ENCODE assay signal across 18 cellular contexts in genomic region chr2:167289651-167290410, GRCh38. TPM values are rescaled to one million over a fixed set of nuclear protein-coding genes. Genes with fewer than 3 reads are reported as not detected.
DNase-seq lines count a peak whose midpoint lies in the region; ATAC-seq, FAIRE-seq and TF ChIP-seq lines count a peak whose summit lies in the region.
"Had no signal": no experiment of that assay in that cellular context is flagged by ENCODE, and none has a peak within 500 bp of the region (broad histone marks: within the 10 kb centered on the region; RNA-seq: fewer than 3 reads in every experiment).

No MANE protein-coding gene starts in this region.

- no peak overlapping the region for H2AFZ ChIP-seq in PC-3 (ENCODE audit: low read length)

- H3K4me1 ChIP-seq in PC-3 (ENCODE audit: insufficient read depth, low read length) (peaks cover 8% of the 10 kb centered on the region; the same call in 1 of the 2 replicates), spleen (peaks cover 5 to 29% (median 18%) of the 10 kb centered on the region in 6 donors)
- H3K4me1 ChIP-seq: SJCRH30 had no signal

- H3K9ac ChIP-seq in PC-3 (ENCODE audit: low read length) = no peak overlapping the region
- H3K9ac ChIP-seq: BLaER1, KMS-11 had no signal

- intact Hi-C loops in PC-3 (cut with micrococcal nuclease) (loop anchor here (5.0 kb wide), 1 partner anchor 163 kb away; no protein-coding TSS in a partner anchor), spleen (cut with DNase I; ENCODE audit: low total_unique reads) (no loop called here)

- no peak overlapping the region for H3K27ac ChIP-seq in PC-3 (ENCODE audit: low read length)
- no peak overlapping the region for H3K27ac ChIP-seq in spleen
- H3K27ac ChIP-seq: BLaER1, KMS-11, SJCRH30 had no signal

- BruUV-seq in PC-3 (replicated peaks; lab: Mats Ljungman, UMichigan) = no TSS peak

- H3K9me2 ChIP-seq in PC-3 (replicated peaks; ENCODE audit: low read length) = no peaks in the 10 kb centered on the region

- H3K27me3 ChIP-seq in PC-3 (ENCODE audit: low read length) (no peaks in the 10 kb centered on the region), spleen (replicated peaks in 1 of 7) (peaks cover 0 to 48% (median 16%) of the 10 kb centered on the region in 7 donors)
- H3K27me3 ChIP-seq: SJCRH30 had no signal

- no peak for ATAC-seq in PC-3
- no peak for ATAC-seq in GM21717 (IDR thresholded peaks at IDR 0.05; ENCODE audit: unreplicated experiment)

- no peaks in the 10 kb centered on the region for H3F3A ChIP-seq in PC-3 (ENCODE audit: low read length, unreplicated experiment)

- CTCF ChIA-PET in PC-3 (lab: Charles Lee) = no interaction called here

- FAIRE-seq in H54 (lab: Jason Lieb, UNC) = peak; percentile 27
- FAIRE-seq: GM19239 had no signal

- DNase-seq in H54 (ENCODE audit: insufficient read length, low spot score) (peak; percentile 9), PC-3 (peak; percentile 57), choroid plexus epithelial cell (ENCODE audit: low read depth) (peak; percentile 72), COR-L47 (lab: John Stamatoyannopoulos, UW) (no peak), hepatic stellate cell (ENCODE audit: low spot score) (no peak), spleen (no peak)
- DNase-seq: MG63, NCI-H1105 treated with DMSO at 0.1 percent for 48 hours, NCI-H1930, NCI-H2171 treated with DMSO at 0.1 percent for 48 hours, NCI-H510A, NCI-H82, RPMI8226, SJCRH30 had no signal

- no peak overlapping the region for H3K4me3 ChIP-seq in PC-3 (ENCODE audit: low read length)
- H3K4me3 ChIP-seq in choroid plexus epithelial cell (ENCODE audit: low read depth, low read length) = no peak overlapping the region
- no peak overlapping the region for H3K4me3 ChIP-seq in spleen
- H3K4me3 ChIP-seq: BLaER1, MG63, SJCRH30 had no signal

- no peak for TF ChIP-seq CTCF in PC-3 (conservative IDR thresholded peaks at IDR 0.05; ENCODE audit: low read depth, low read length)
- TF ChIP-seq CTCF in choroid plexus epithelial cell (conservative IDR thresholded peaks at IDR 0.05; ENCODE audit: low read depth, low read length) = no peak
- TF ChIP-seq CTCF in spleen (IDR thresholded peaks at IDR 0.05 in 8 of 11, conservative IDR thresholded peaks at IDR 0.05 in 3 of 11) = no peak

- no peaks in the 10 kb centered on the region for H3K79me2 ChIP-seq in PC-3 (ENCODE audit: low read length)

- H3K9me3 ChIP-seq in PC-3 (ENCODE audit: low read length) (no peaks in the 10 kb centered on the region), spleen (no peaks in the 10 kb centered on the region)
- H3K9me3 ChIP-seq: BLaER1, MG63, SJCRH30 had no signal

- WGBS in spleen, 5 donors = 60 to 80% (median 66%) methylated on average over 1 of the region's 1 CpG

- POLR2A ChIA-PET in PC-3 (lab: Charles Lee; ENCODE audit: unreplicated experiment) = no interaction called here

- no peaks in the 10 kb centered on the region for H4K20me1 ChIP-seq in PC-3 (ENCODE audit: low read length)

- H3K4me2 ChIP-seq in PC-3 (ENCODE audit: low read length) = no peak overlapping the region
- H3K4me2 ChIP-seq: BLaER1, KMS-11 had no signal

- TF ChIP-seq POLR2A in H54 (IDR thresholded peaks at IDR 0.05; ENCODE audit: low read depth, low read length) = no peak
- no peak for TF ChIP-seq POLR2A in spleen (IDR thresholded peaks at IDR 0.05)

- H3K36me3 ChIP-seq in PC-3 (ENCODE audit: low read depth, low read length) (no peaks in the 10 kb centered on the region), spleen (no peaks in the 10 kb centered on the region)
- H3K36me3 ChIP-seq: BLaER1, MG63, SJCRH30 had no signal

RNA-seq across cellular contexts. Expression of gene B3GALT1, which starts 3.0 kb away (rescaled TPM):
- 0.06 and 0.07 TPM in 2 replicates for total RNA-seq in PC-3 (2014; rRNA removed)
- total RNA-seq in spleen = under 1 TPM; 0.25 to 0.91 (median 0.59) TPM
- under 1 TPM; 0.09 to 0.26 (median 0.11) TPM for polyA plus RNA-seq in spleen

Comparison
In these comparisons a context has a peak if more than half of its experiments do, and no peak if none do; other contexts are left out.
1. DNase-seq: peak in H54 (single experiment), PC-3 (single experiment) and choroid plexus epithelial cell (single experiment); none in COR-L47 (single experiment), hepatic stellate cell (single experiment) and spleen (single experiment).